In genomic region chr22:43230983-43231723, GRCh38 we compare ENCODE assay signal across 1 cellular context.
A peak's percentile ranks its signal among the peaks of the same experiment; 100 is the strongest.
TF ChIP-seq lines count a peak whose summit lies in the region.

No MANE protein-coding gene starts in this region.

TF ChIP-seq in HepG2, 621 proteins besides CTCF, POLR2A, EP300 and RAD21 (continued from another document and continues in another):
- no peak for TF ChIP-seq MNT (IDR thresholded peaks at IDR 0.05)
- no peak for TF ChIP-seq SRF (IDR thresholded peaks at IDR 0.05; ENCODE audit: low read depth, low read length)
- TF ChIP-seq NR2F1 (CRISPR knock-in tag; IDR thresholded peaks at IDR 0.05) = no peak
- TF ChIP-seq ZNF878 (CRISPR knock-in tag; IDR thresholded peaks at IDR 0.05) = no peak
- TF ChIP-seq HNRNPLL (IDR thresholded peaks at IDR 0.05; ENCODE audit: low read depth, low read length, poor library complexity, severe bottlenecking) = no peak
- 0 out of 2 replicates have a peak, but pooled peaks have one; percentile 15 for TF ChIP-seq THAP11 (CRISPR knock-in tag; IDR thresholded peaks at IDR 0.05)
- 0 out of 2 replicates have a peak, but pooled peaks have one; percentile 10 for TF ChIP-seq ELF3 (CRISPR knock-in tag; IDR thresholded peaks at IDR 0.05)
- no peak for TF ChIP-seq PCBP2 (optimal IDR thresholded peaks at IDR 0.05; ENCODE audit: low read depth, low read length, poor library complexity, severe bottlenecking)
- TF ChIP-seq ZNF142 (CRISPR knock-in tag; IDR thresholded peaks at IDR 0.05) = no peak
- no peak for TF ChIP-seq ZNF747 (CRISPR knock-in tag; IDR thresholded peaks at IDR 0.05; ENCODE audit: borderline replicate concordance)
- no peak for TF ChIP-seq SETDB1 (CRISPR knock-in tag; IDR thresholded peaks at IDR 0.05; ENCODE audit: borderline replicate concordance)
- no peak for TF ChIP-seq ZSCAN25 (CRISPR knock-in tag; IDR thresholded peaks at IDR 0.05)
- peak; percentile 34; the same call in 1 of the 2 replicates for TF ChIP-seq HNF1B (CRISPR knock-in tag; IDR thresholded peaks at IDR 0.05)
- no peak for TF ChIP-seq ZNF3 (CRISPR knock-in tag; IDR thresholded peaks at IDR 0.05)
- no peak for TF ChIP-seq ZNF660 (CRISPR knock-in tag; IDR thresholded peaks at IDR 0.05; ENCODE audit: borderline replicate concordance, low read depth)
- TF ChIP-seq ZBTB49 (CRISPR knock-in tag; IDR thresholded peaks at IDR 0.05; ENCODE audit: borderline replicate concordance) = no peak
- TF ChIP-seq ZNF577 (CRISPR knock-in tag; IDR thresholded peaks at IDR 0.05; ENCODE audit: borderline replicate concordance, low read depth) = no peak
- TF ChIP-seq MBD4 (IDR thresholded peaks at IDR 0.05; ENCODE audit: borderline replicate concordance, low read length) = no peak
- TF ChIP-seq SOX5 (CRISPR knock-in tag; IDR thresholded peaks at IDR 0.05; ENCODE audit: borderline replicate concordance) = no peak
- TF ChIP-seq ZNF354B (CRISPR knock-in tag; IDR thresholded peaks at IDR 0.05) = no peak
- TF ChIP-seq ZBTB44 (CRISPR knock-in tag; IDR thresholded peaks at IDR 0.05) = no peak
- no peak for TF ChIP-seq NRL (CRISPR knock-in tag; IDR thresholded peaks at IDR 0.05; ENCODE audit: borderline replicate concordance)
- TF ChIP-seq MAFG (CRISPR knock-in tag; IDR thresholded peaks at IDR 0.05) = no peak
- no peak for TF ChIP-seq NFRKB (IDR thresholded peaks at IDR 0.05)
- TF ChIP-seq ELK4 (CRISPR knock-in tag; IDR thresholded peaks at IDR 0.05; ENCODE audit: borderline replicate concordance) = no peak
- no peak for TF ChIP-seq HHEX (CRISPR knock-in tag; IDR thresholded peaks at IDR 0.05)
- TF ChIP-seq POLR2G (IDR thresholded peaks at IDR 0.05; ENCODE audit: low read depth, low read length) = no peak
- TF ChIP-seq FOXA1 (IDR thresholded peaks at IDR 0.05) = no peak
- TF ChIP-seq FOXA1 (CRISPR knock-in tag; IDR thresholded peaks at IDR 0.05) = no peak
- no peak for TF ChIP-seq ATF6 (CRISPR knock-in tag; conservative IDR thresholded peaks at IDR 0.05)
- TF ChIP-seq NR0B2 (CRISPR knock-in tag; IDR thresholded peaks at IDR 0.05) = no peak
- TF ChIP-seq CSRNP1 (CRISPR knock-in tag; IDR thresholded peaks at IDR 0.05) = no peak
- TF ChIP-seq ZNF143 (CRISPR knock-in tag; IDR thresholded peaks at IDR 0.05) = 0 out of 2 replicates have a peak, but pooled peaks have one; percentile 25
- TF ChIP-seq E2F5 (CRISPR knock-in tag; conservative IDR thresholded peaks at IDR 0.05) = no peak
- TF ChIP-seq XRCC5 (optimal IDR thresholded peaks at IDR 0.05; ENCODE audit: low read length) = peak; percentile 64
- no peak for TF ChIP-seq SPEN (CRISPR knock-in tag; IDR thresholded peaks at IDR 0.05; ENCODE audit: low read depth)
- no peak for TF ChIP-seq ZKSCAN1 (IDR thresholded peaks at IDR 0.05; ENCODE audit: low read length)
- no peak for TF ChIP-seq MAX (IDR thresholded peaks at IDR 0.05)
- peak; percentile 70 for TF ChIP-seq SMC3 (IDR thresholded peaks at IDR 0.05; ENCODE audit: low read length)
- TF ChIP-seq CEBPG (CRISPR knock-in tag; IDR thresholded peaks at IDR 0.05) = 0 out of 2 replicates have a peak, but pooled peaks have one; percentile 8
- no peak for TF ChIP-seq ATAD3A (CRISPR knock-in tag; IDR thresholded peaks at IDR 0.05)
